In the genomic region with DNA sequence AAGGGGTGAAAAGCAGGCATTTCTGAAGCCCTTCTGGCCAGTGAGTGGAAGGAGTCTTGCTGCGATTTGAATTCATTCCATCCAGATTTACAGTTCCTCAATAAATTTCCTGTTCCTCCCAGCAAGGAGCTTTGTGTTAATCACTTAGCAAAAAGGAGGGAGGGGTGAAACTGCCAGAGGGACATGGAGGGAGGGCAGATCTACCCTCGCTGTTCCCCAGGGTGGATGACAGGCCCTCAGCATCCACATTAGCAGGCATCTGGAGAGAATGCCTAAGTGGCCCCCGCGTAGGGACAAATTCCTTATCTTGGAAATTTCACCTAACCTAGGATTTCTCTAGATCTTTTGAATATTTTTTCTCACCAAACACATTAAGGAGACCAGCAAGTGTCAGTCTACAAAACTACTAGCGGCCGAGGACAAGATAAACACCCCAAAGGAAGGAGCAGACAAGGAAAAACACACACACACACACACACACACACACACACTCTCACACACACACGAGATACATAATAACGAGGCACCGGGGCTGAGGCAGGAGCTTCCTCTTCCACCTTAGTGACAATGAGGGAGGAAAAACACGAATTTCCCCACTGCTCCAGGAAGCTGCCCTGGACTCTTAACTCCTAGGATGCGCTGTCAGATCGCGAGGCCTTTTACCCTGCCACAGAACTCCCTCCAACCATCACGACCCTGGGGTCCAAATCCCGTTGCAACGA, we compare ENCODE assay signal across 8 cellular contexts. TPM values are rescaled to one million over a fixed set of nuclear protein-coding genes. Genes with fewer than 3 reads are reported as not detected.
A peak's percentile ranks its signal among the peaks of the same experiment; 100 is the strongest.
DNase-seq lines count a peak whose midpoint lies in the region; ATAC-seq and TF ChIP-seq lines count a peak whose summit lies in the region.

No MANE protein-coding gene starts in this region.

- ATAC-seq in left lobe of liver (peak; percentile 2), thoracic aorta (ENCODE audit: insufficient number of reproducible peaks, low FRiP score, low read depth) (no peak)

- H3K36me3 ChIP-seq in brain microvascular endothelial cell (replicated peaks) (peaks cover 36% of the 10 kb centered on the region), thoracic aorta (peaks cover 27% of the 10 kb centered on the region)

- H3K27me3 ChIP-seq in brain microvascular endothelial cell (replicated peaks) (no peaks in the 10 kb centered on the region), thoracic aorta (replicated peaks; ENCODE audit: insufficient read depth) (no peaks in the 10 kb centered on the region)

- DNase-seq in Daoy (ENCODE audit: low read depth) (peak; percentile 40), NCI-H146 treated with DMSO at 0.1 percent for 48 hours (lab: John Stamatoyannopoulos, UW; ENCODE audit: unreplicated experiment) (peak; percentile 28), brain microvascular endothelial cell (no peak), left lobe of liver (ENCODE audit: low spot score) (no peak), thoracic aorta (ENCODE audit: low spot score) (no peak), GOT3 (lab: John Stamatoyannopoulos, UW) (no peak), NCI-H226 (no peak), NCI-H1105 (lab: John Stamatoyannopoulos, UW) (no peak)

- H3K9me3 ChIP-seq in thoracic aorta: no peaks in the 10 kb centered on the region

- peaks cover 21 to 26% of the 10 kb centered on the region in 2 donors for H3K4me1 ChIP-seq in thoracic aorta (ENCODE audit: control insufficient read depth in 1 of 2, low read depth in 2 of 2)

- H3K27ac ChIP-seq in brain microvascular endothelial cell: peak overlapping the region; percentile 96
- peak overlapping the region; percentile 93 to 98 for H3K27ac ChIP-seq in thoracic aorta

- H3K4me3 ChIP-seq in brain microvascular endothelial cell (ENCODE audit: low read depth, low read length): peak overlapping the region; percentile 93
- H3K4me3 ChIP-seq in thoracic aorta: peak overlapping the region; percentile 87

- in situ Hi-C loops in brain microvascular endothelial cell (cut with HindIII; ENCODE audit: low pct_ligation_motif_present, low sequenced_read_pairs): no loop called here

- TF ChIP-seq CTCF in brain microvascular endothelial cell (IDR thresholded peaks at IDR 0.05; ENCODE audit: low read depth, low read length, missing control alignments) (no peak), thoracic aorta (IDR thresholded peaks at IDR 0.05) (no peak)

RNA-seq across cellular contexts. Expression of a gene that starts 1.0 kb away (rescaled TPM):
- 6.7 and 7.1 TPM in 2 replicates for total RNA-seq in Daoy (2014; rRNA removed; shearing (Covaris generic))
- 6.0 TPM for total RNA-seq in left lobe of liver
- 10 to 100 TPM; 11.8 to 31.7 TPM for total RNA-seq in thoracic aorta

RNA-seq across cellular contexts. Expression of a gene that starts 37.6 kb away (rescaled TPM):
- total RNA-seq in Daoy (2014; rRNA removed; shearing (Covaris generic)): not detected in 2 replicates
- total RNA-seq in left lobe of liver (not detected), thoracic aorta (not detected)

Comparison
In these comparisons a context has a peak if more than half of its experiments do, and no peak if none do; other contexts are left out.
1. DNase-seq: peak in Daoy (single experiment) and NCI-H146 treated with DMSO at 0.1 percent for 48 hours (single experiment); none in brain microvascular endothelial cell (single experiment), left lobe of liver (single experiment), thoracic aorta (single experiment), GOT3 (single experiment), NCI-H226 (single experiment) and NCI-H1105 (single experiment).